Comparison of ENCODE assay signal across 8 cellular contexts in the genomic region with DNA sequence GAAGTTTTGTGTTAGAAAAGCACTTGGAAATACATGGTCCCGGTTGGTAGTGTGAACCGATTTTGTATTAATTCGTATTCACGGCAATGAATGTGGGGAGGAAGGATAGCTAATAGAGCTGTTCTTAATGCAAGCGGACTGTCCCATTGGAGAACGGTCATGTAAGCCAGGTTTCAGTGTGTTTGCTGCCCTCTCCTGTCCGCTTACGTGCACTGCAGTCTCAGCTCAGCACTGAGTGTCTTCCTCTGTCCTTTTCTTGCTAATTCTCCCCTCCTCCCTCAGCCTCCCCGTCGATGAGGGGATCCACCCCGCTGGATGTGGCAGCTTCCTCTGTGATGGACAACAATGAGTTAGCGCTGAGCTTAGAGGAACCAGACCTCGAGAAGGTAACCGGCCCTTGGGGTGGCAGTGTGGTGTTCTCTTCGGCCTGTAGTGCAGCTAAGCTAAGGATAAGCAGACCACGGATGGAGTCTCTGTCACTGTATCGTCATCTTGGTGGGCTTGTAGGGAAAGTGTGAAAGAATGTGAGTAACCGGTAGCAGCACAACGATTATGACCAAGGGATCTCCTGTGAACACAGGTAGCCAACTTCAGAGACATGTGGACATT.
DNase-seq lines count a peak whose midpoint lies in the region; ATAC-seq and TF ChIP-seq lines count a peak whose summit lies in the region.

No MANE protein-coding gene starts in this region.

- no peaks in the 10 kb centered on the region for H3K4me1 ChIP-seq in right lobe of liver

- H3K4me3 ChIP-seq in coronary artery (no peak overlapping the region), right lobe of liver (no peak overlapping the region)

- 11% methylated on average over 15 of the region's 19 CpGs for WGBS in right lobe of liver (ENCODE audit: insufficient coverage, low coverage, low lambda C conversion rate, missing lambda C conversion rate)

- peak; percentile 73 for TF ChIP-seq CTCF in coronary artery (IDR thresholded peaks at IDR 0.05)
- TF ChIP-seq CTCF in right lobe of liver (IDR thresholded peaks at IDR 0.05), result peak; percentile 83 to 92 (median 88)

- no peaks in the 10 kb centered on the region for H3K36me3 ChIP-seq in right lobe of liver

- peak; percentile 57 for ATAC-seq in HG02610 (IDR thresholded peaks at IDR 0.05; ENCODE audit: unreplicated experiment)
- ATAC-seq in right lobe of liver, result peak; percentile 95 to 98 (median 96)
- ATAC-seq in GM19035 (IDR thresholded peaks at IDR 0.05; ENCODE audit: unreplicated experiment), result no peak

- intact Hi-C loops in right lobe of liver (cut with DNase I), result no loop called here

- H3K9me3 ChIP-seq in right lobe of liver, result no peaks in the 10 kb centered on the region

- H3K27ac ChIP-seq in coronary artery, result no peak overlapping the region
- no peak overlapping the region for H3K27ac ChIP-seq in right lobe of liver

- H3K27me3 ChIP-seq in right lobe of liver, result no peaks in the 10 kb centered on the region

- no peak for TF ChIP-seq POLR2A in right lobe of liver (IDR thresholded peaks at IDR 0.05)

- DNase-seq in GDM1 (lab: John Stamatoyannopoulos, UW), result peak; percentile 41
- DNase-seq in NCI-H460 (ENCODE audit: extremely low read depth, low read depth), result peak; percentile 73
- DNase-seq in activated CD4-positive, alpha-beta T cell treated with anti-CD3 and anti-CD28 coated beads for 48 hours, result peak; percentile 77
- DNase-seq in coronary artery (ENCODE audit: low spot score), result no peak
- DNase-seq in right lobe of liver, result peak; percentile 54 to 65 (median 65)
- peak in 2 of 3 donors; percentile 18 to 48 for DNase-seq in stimulated activated CD4-positive, alpha-beta T cell treated with anti-CD3 and anti-CD28 coated beads, TNF-alpha, amount 100 ng/mL, for 1 hour (ENCODE audit: low read depth in 3 of 3, low spot score in 1 of 3)
